1 cellular context compared by ENCODE assay signal in the genomic region with DNA sequence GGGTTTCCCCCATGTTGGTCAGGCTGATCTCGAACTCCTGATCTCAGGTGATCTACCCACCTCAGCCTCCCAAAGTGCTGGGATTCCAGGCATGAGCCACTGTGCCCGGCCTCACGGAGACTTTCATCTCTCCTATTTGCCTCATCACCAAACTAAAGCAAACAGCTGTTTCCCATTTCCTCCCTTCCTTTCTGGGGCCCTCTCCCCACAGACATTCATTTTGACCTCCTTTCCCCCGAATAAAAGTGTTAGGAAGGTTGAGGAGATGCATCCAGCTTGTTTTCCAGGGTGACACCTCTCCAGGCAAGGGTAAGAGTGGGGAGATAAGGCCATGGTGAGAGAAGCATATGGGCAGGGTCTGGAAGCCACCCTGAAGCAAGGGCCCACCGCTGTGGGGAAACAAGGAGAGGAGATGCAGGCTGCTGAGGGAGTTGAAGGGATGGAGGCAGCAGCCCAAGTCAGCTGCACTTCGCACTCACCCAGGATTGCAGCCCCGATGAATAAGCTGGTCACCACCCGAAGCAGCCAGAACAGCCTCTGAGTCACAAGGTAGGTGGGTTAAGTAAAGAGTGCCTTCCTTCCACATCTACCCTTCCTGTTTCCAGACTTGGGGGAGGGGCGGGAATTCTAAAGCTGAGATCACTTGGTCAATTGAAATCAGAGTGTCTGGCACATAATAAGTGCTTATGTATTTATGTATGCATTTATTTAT.
A peak's percentile ranks its signal among the peaks of the same experiment; 100 is the strongest.
TF ChIP-seq lines count a peak whose summit lies in the region.

No MANE protein-coding gene starts in this region.

TF ChIP-seq in A549, 52 proteins besides CTCF, POLR2A, EP300 and RAD21:
- TF ChIP-seq FOSL2 (IDR thresholded peaks at IDR 0.05), result no peak
- 0 out of 2 replicates have a peak, but pooled peaks have one; percentile 11 for TF ChIP-seq FOSL2 (CRISPR knock-in tag; IDR thresholded peaks at IDR 0.05)
- no peak for TF ChIP-seq ZFP36 (IDR thresholded peaks at IDR 0.05; ENCODE audit: borderline replicate concordance, partially characterized antibody)
